Comparison of ENCODE assay signal across 1 cellular context in genomic region chr18:48990497-48991298, GRCh38.
TF ChIP-seq lines count a peak whose summit lies in the region.

No MANE protein-coding gene starts in this region.

TF ChIP-seq in HepG2, 621 proteins besides CTCF, POLR2A, EP300 and RAD21 (continued from another document and continues in another):
- TF ChIP-seq, protein P1, sequence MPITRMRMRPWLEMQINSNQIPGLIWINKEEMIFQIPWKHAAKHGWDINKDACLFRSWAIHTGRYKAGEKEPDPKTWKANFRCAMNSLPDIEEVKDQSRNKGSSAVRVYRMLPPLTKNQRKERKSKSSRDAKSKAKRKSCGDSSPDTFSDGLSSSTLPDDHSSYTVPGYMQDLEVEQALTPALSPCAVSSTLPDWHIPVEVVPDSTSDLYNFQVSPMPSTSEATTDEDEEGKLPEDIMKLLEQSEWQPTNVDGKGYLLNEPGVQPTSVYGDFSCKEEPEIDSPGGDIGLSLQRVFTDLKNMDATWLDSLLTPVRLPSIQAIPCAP (CRISPR knock-in tag; IDR thresholded peaks at IDR 0.05; ENCODE audit: low read depth): no peak
- TF ChIP-seq MED1 (CRISPR knock-in tag; IDR thresholded peaks at IDR 0.05) (no peak), ZFP41 (CRISPR knock-in tag; IDR thresholded peaks at IDR 0.05; ENCODE audit: borderline replicate concordance) (no peak; the same call in 1 of the 2 replicates), TCF7 (IDR thresholded peaks at IDR 0.05; ENCODE audit: low read depth) (no peak), LCORL (IDR thresholded peaks at IDR 0.05) (no peak), LCORL (CRISPR knock-in tag; IDR thresholded peaks at IDR 0.05) (peak; percentile 79), XBP1 (CRISPR knock-in tag; IDR thresholded peaks at IDR 0.05) (no peak), SMYD3 (CRISPR knock-in tag; IDR thresholded peaks at IDR 0.05) (no peak), ZNF431 (CRISPR knock-in tag; IDR thresholded peaks at IDR 0.05; ENCODE audit: borderline replicate concordance, low read depth) (no peak), MAFF (IDR thresholded peaks at IDR 0.05; ENCODE audit: low read depth, low read length) (no peak), ZNF234 (CRISPR knock-in tag; conservative IDR thresholded peaks at IDR 0.05) (no peak), NCOA5 (CRISPR knock-in tag; IDR thresholded peaks at IDR 0.05) (no peak), TBP (CRISPR knock-in tag; IDR thresholded peaks at IDR 0.05) (no peak), PAX8 (CRISPR knock-in tag; IDR thresholded peaks at IDR 0.05; ENCODE audit: borderline replicate concordance) (no peak), SRF (IDR thresholded peaks at IDR 0.05; ENCODE audit: low read depth, low read length) (no peak), FIP1L1 (IDR thresholded peaks at IDR 0.05; ENCODE audit: borderline replicate concordance, insufficient read depth, low read depth, low read length) (no peak), SRSF1 (optimal IDR thresholded peaks at IDR 0.05; ENCODE audit: low read depth, low read length) (no peak), NFE2L2 (IDR thresholded peaks at IDR 0.05; ENCODE audit: low read length) (no peak), ZNF773 (CRISPR knock-in tag; IDR thresholded peaks at IDR 0.05; ENCODE audit: borderline replicate concordance) (no peak), ZEB1 (IDR thresholded peaks at IDR 0.05; ENCODE audit: insufficient replicate concordance, low read depth) (no peak), ZNF782 (CRISPR knock-in tag; IDR thresholded peaks at IDR 0.05; ENCODE audit: borderline replicate concordance) (no peak), ZBTB2 (CRISPR knock-in tag; IDR thresholded peaks at IDR 0.05; ENCODE audit: low read depth) (no peak), CHCHD3 (CRISPR knock-in tag; IDR thresholded peaks at IDR 0.05) (no peak), ZNF879 (CRISPR knock-in tag; IDR thresholded peaks at IDR 0.05) (no peak), BRD4 (CRISPR knock-in tag; IDR thresholded peaks at IDR 0.05) (no peak), TEAD3 (CRISPR knock-in tag; optimal IDR thresholded peaks at IDR 0.05; ENCODE audit: borderline replicate concordance) (peak; percentile 92), JDP2 (CRISPR knock-in tag; IDR thresholded peaks at IDR 0.05; ENCODE audit: borderline replicate concordance) (no peak), ZNF609 (CRISPR knock-in tag; IDR thresholded peaks at IDR 0.05; ENCODE audit: borderline replicate concordance) (no peak), ATAD3A (CRISPR knock-in tag; IDR thresholded peaks at IDR 0.05) (no peak), ZNF382 (CRISPR knock-in tag; IDR thresholded peaks at IDR 0.05; ENCODE audit: borderline replicate concordance) (no peak), MAFK (conservative IDR thresholded peaks at IDR 0.05 in 1 of 2, IDR thresholded peaks at IDR 0.05 in 1 of 2; ENCODE audit: low read length in 2 of 2) (no peak), BRF2 (CRISPR knock-in tag; IDR thresholded peaks at IDR 0.05) (no peak), ETV6 (CRISPR knock-in tag; conservative IDR thresholded peaks at IDR 0.05) (no peak), MTA1 (CRISPR knock-in tag; IDR thresholded peaks at IDR 0.05; ENCODE audit: borderline replicate concordance) (0 out of 2 replicates have a peak, but pooled peaks have one; percentile 47), MTF1 (CRISPR knock-in tag; IDR thresholded peaks at IDR 0.05) (no peak), ARNT2 (CRISPR knock-in tag; IDR thresholded peaks at IDR 0.05; ENCODE audit: low read depth) (no peak), KDM4B (CRISPR knock-in tag; IDR thresholded peaks at IDR 0.05) (no peak), ZFAT (CRISPR knock-in tag; conservative IDR thresholded peaks at IDR 0.05) (no peak), ZNF841 (CRISPR knock-in tag; IDR thresholded peaks at IDR 0.05; ENCODE audit: borderline replicate concordance) (no peak), HNRNPH1 (optimal IDR thresholded peaks at IDR 0.05; ENCODE audit: low read depth, low read length) (no peak), KDM2A (CRISPR knock-in tag; IDR thresholded peaks at IDR 0.05; ENCODE audit: borderline replicate concordance, low read depth) (no peak), ZNF850 (CRISPR knock-in tag; conservative IDR thresholded peaks at IDR 0.05) (no peak), MED13 (CRISPR knock-in tag; IDR thresholded peaks at IDR 0.05) (no peak), ZGPAT (CRISPR knock-in tag; IDR thresholded peaks at IDR 0.05) (peak; percentile 55; the same call in 1 of the 2 replicates), DMTF1 (CRISPR knock-in tag; IDR thresholded peaks at IDR 0.05) (no peak), MATR3 (CRISPR knock-in tag; IDR thresholded peaks at IDR 0.05) (no peak), MAF1 (CRISPR knock-in tag; IDR thresholded peaks at IDR 0.05; ENCODE audit: borderline replicate concordance) (no peak), RNF2 (conservative IDR thresholded peaks at IDR 0.05; ENCODE audit: low read depth) (peak; percentile 39; the same call in 1 of the 2 replicates), FOSL2 (CRISPR knock-in tag; IDR thresholded peaks at IDR 0.05) (peak; percentile 98), ZNF605 (CRISPR knock-in tag; IDR thresholded peaks at IDR 0.05) (no peak), PHF8 (CRISPR knock-in tag; IDR thresholded peaks at IDR 0.05) (no peak), KDM5A (IDR thresholded peaks at IDR 0.05; ENCODE audit: borderline replicate concordance, low read length) (no peak), GFI1 (CRISPR knock-in tag; IDR thresholded peaks at IDR 0.05; ENCODE audit: borderline replicate concordance) (no peak), HNRNPK (IDR thresholded peaks at IDR 0.05; ENCODE audit: low read depth, low read length, poor library complexity, severe bottlenecking) (no peak), ZNF501 (CRISPR knock-in tag; IDR thresholded peaks at IDR 0.05) (no peak), ARNTL (CRISPR knock-in tag; IDR thresholded peaks at IDR 0.05) (no peak), KLF12 (CRISPR knock-in tag; IDR thresholded peaks at IDR 0.05; ENCODE audit: borderline replicate concordance) (no peak), ZNF749 (CRISPR knock-in tag; IDR thresholded peaks at IDR 0.05; ENCODE audit: borderline replicate concordance) (0 out of 2 replicates have a peak, but pooled peaks have one; percentile 39), BRCA1 (CRISPR knock-in tag; IDR thresholded peaks at IDR 0.05) (no peak), ZSCAN5A (CRISPR knock-in tag; IDR thresholded peaks at IDR 0.05; ENCODE audit: borderline replicate concordance) (no peak), GABPB1 (CRISPR knock-in tag; IDR thresholded peaks at IDR 0.05) (peak; percentile 6; the same call in 1 of the 2 replicates), POLR2AphosphoS5 (IDR thresholded peaks at IDR 0.05; ENCODE audit: low read depth, low read length) (no peak), TMF1 (CRISPR knock-in tag; IDR thresholded peaks at IDR 0.05; ENCODE audit: low read depth) (no peak), MAZ (IDR thresholded peaks at IDR 0.05; ENCODE audit: borderline replicate concordance, low read depth, low read length) (no peak), MAZ (CRISPR knock-in tag; IDR thresholded peaks at IDR 0.05; ENCODE audit: low read depth) (no peak)
